8 cellular contexts compared by ENCODE assay signal in the genomic region with DNA sequence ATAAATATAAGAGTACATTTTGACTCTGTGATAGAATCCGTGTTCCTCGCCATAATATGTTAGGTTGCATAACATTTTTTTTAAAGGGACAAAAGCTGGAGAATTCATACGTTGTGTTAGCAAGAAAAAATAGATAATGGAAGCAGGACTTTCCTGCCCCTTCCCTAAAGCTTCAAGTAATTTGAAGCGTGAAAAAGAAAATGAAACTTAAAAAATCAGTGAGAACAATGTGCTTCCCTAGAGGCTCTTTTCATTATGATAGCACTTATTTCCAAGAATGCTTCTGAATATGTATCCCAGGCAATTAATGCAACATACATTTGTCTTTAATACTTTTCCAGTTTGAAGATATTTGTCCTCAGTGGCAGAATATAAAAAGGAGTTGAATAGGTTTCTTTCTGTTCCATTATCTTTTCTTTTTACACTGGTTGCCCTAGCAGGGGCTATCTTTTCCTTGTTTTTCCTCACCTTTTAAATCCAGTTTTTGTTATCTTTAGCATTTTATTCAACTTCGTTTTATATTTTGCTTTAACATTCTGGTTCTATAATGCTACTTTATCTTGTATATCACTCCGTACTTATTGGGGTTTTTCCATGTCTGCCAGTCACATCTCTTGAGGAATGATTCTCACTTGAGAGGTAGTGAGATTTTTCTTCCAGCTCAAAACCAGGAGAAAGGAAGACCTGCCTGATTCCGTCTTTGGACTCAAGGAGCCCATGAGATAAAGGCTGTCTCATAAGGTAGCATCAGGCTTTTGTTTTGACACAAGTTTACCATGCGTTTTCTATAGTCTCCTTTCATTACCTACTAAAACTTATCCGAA.
DNase-seq lines count a peak whose midpoint lies in the region; ATAC-seq and TF ChIP-seq lines count a peak whose summit lies in the region.

No MANE protein-coding gene starts in this region.

- H2AFZ ChIP-seq in DND-41 (ENCODE audit: low read depth, low read length) (no peak overlapping the region), OCI-LY3 (ENCODE audit: low read depth, low read length) (no peak overlapping the region), parathyroid adenoma (no peak overlapping the region), OCI-LY7 (ENCODE audit: low read length) (no peak overlapping the region)

- no peak overlapping the region for H3K4me3 ChIP-seq in DND-41 (ENCODE audit: low read depth in 1 of 2, low read length in 2 of 2)
- H3K4me3 ChIP-seq in OCI-LY3 (ENCODE audit: low read length): peak overlapping the region; percentile 58
- H3K4me3 ChIP-seq in epithelial cell of proximal tubule (ENCODE audit: low read depth, low read length): peak overlapping the region; percentile 49
- H3K4me3 ChIP-seq in parathyroid adenoma (ENCODE audit: low read depth, low read length): no peak overlapping the region
- no peak overlapping the region for H3K4me3 ChIP-seq in OCI-LY7 (ENCODE audit: low read depth, low read length, poor library complexity, severe bottlenecking)

- peaks cover 100% of the 10 kb centered on the region for H3K79me2 ChIP-seq in DND-41 (ENCODE audit: insufficient read depth, low read length)
- peaks cover 98% of the 10 kb centered on the region for H3K79me2 ChIP-seq in OCI-LY3 (ENCODE audit: low read length)
- peaks cover 4% of the 10 kb centered on the region for H3K79me2 ChIP-seq in parathyroid adenoma
- peaks cover 100% of the 10 kb centered on the region for H3K79me2 ChIP-seq in OCI-LY7 (ENCODE audit: insufficient read depth, low read depth, low read length)

- CTCF ChIA-PET in OCI-LY7 (lab: Charles Lee; ENCODE audit: unreplicated experiment): no interaction called here

- H3K4me2 ChIP-seq in DND-41 (ENCODE audit: insufficient read depth, low read length) (peak overlapping the region; percentile 23; the same call in 1 of the 2 replicates), OCI-LY3 (ENCODE audit: low read length) (peak overlapping the region; percentile 67), parathyroid adenoma (ENCODE audit: low read length) (no peak overlapping the region), OCI-LY7 (ENCODE audit: low read length) (no peak overlapping the region)

- peak; percentile 56 for ATAC-seq in DND-41 (ENCODE audit: insufficient read depth, low read depth)

- H3K9ac ChIP-seq in DND-41 (ENCODE audit: low read depth, low read length) (no peak overlapping the region), OCI-LY3 (ENCODE audit: low read length) (peak overlapping the region; percentile 26; the same call in 1 of the 2 replicates), parathyroid adenoma (no peak overlapping the region)

- POLR2A ChIA-PET in OCI-LY7 (lab: Charles Lee): interaction anchor here (0.6 to 2.1 kb wide), 8 partner anchors 8 to 144 kb away, joined by 3 to 20 read pairs (median 3); no protein-coding TSS in a partner anchor

- H3K9me2 ChIP-seq in OCI-LY7 (ENCODE audit: insufficient read depth, low read length): no peaks in the 10 kb centered on the region

- peaks cover 22% of the 10 kb centered on the region for H3K4me1 ChIP-seq in DND-41 (ENCODE audit: insufficient read depth, low read length)
- peaks cover 50% of the 10 kb centered on the region for H3K4me1 ChIP-seq in OCI-LY3 (ENCODE audit: low read length)
- no peaks in the 10 kb centered on the region for H3K4me1 ChIP-seq in parathyroid adenoma
- peaks cover 41% of the 10 kb centered on the region for H3K4me1 ChIP-seq in OCI-LY7 (ENCODE audit: insufficient read depth, low read length, poor library complexity, severe bottlenecking)

- intact Hi-C loops in OCI-LY7 (cut with micrococcal nuclease; ENCODE audit: unreplicated experiment): no loop called here

- H3K27ac ChIP-seq in DND-41 (ENCODE audit: low read length): 0 out of 2 replicates have a peak overlapping the region, but pooled peaks have one; percentile 19
- no peak overlapping the region for H3K27ac ChIP-seq in OCI-LY3 (ENCODE audit: low read length)
- peak overlapping the region; percentile 15 for H3K27ac ChIP-seq in parathyroid adenoma
- no peak overlapping the region for H3K27ac ChIP-seq in OCI-LY7 (ENCODE audit: low read depth, low read length, poor library complexity, severe bottlenecking)

- H4K20me1 ChIP-seq in DND-41 (ENCODE audit: insufficient read depth, low read length): peaks cover 55% of the 10 kb centered on the region
- peaks cover 83% of the 10 kb centered on the region for H4K20me1 ChIP-seq in OCI-LY3 (ENCODE audit: insufficient read depth, low read length)
- peaks cover 41% of the 10 kb centered on the region for H4K20me1 ChIP-seq in OCI-LY7 (ENCODE audit: insufficient read depth, low read length)

- no TSS peak for BruUV-seq in OCI-LY7 (replicated peaks; lab: Mats Ljungman, UMichigan)

- H3K9me3 ChIP-seq in DND-41 (ENCODE audit: insufficient read depth, low read length, severe bottlenecking) (no peaks in the 10 kb centered on the region), OCI-LY3 (ENCODE audit: insufficient read depth, low read length) (no peaks in the 10 kb centered on the region), parathyroid adenoma (ENCODE audit: control insufficient read depth, low read length) (no peaks in the 10 kb centered on the region), OCI-LY7 (ENCODE audit: low read length) (no peaks in the 10 kb centered on the region; the same call in 1 of the 2 replicates)

- TF ChIP-seq CTCF in DND-41 (IDR thresholded peaks at IDR 0.05; ENCODE audit: borderline replicate concordance, extremely low read depth, low read length, poor library complexity, severe bottlenecking): no peak
- TF ChIP-seq CTCF in OCI-LY3 (IDR thresholded peaks at IDR 0.05; ENCODE audit: low read depth, low read length): no peak
- no peak for TF ChIP-seq CTCF in epithelial cell of proximal tubule (conservative IDR thresholded peaks at IDR 0.05; ENCODE audit: low read depth, low read length)
- no peak for TF ChIP-seq CTCF in parathyroid adenoma (IDR thresholded peaks at IDR 0.05)
- no peak for TF ChIP-seq CTCF in OCI-LY7 (conservative IDR thresholded peaks at IDR 0.05; ENCODE audit: low read length)

- DNase-seq in DND-41 (no peak), epithelial cell of proximal tubule (ENCODE audit: low read depth) (no peak), OCI-LY7 (ENCODE audit: low spot score) (no peak), middle frontal gyrus (ENCODE audit: extremely low spot score, low spot score) (no peak), NCI-H2081 (lab: John Stamatoyannopoulos, UW) (no peak)
- no peak for DNase-seq in stimulated activated CD4-positive, alpha-beta T cell treated with anti-CD3 and anti-CD28 coated beads, Interleukin-1b, Interleukin-23, amount 100 ng/mL, for 48 hours

- H3K36me3 ChIP-seq in DND-41 (ENCODE audit: insufficient read depth, low read length): peaks cover 29% of the 10 kb centered on the region
- peaks cover 13% of the 10 kb centered on the region for H3K36me3 ChIP-seq in OCI-LY3 (replicated peaks; ENCODE audit: low read depth, low read length)
- no peaks in the 10 kb centered on the region for H3K36me3 ChIP-seq in parathyroid adenoma (ENCODE audit: control insufficient read depth, insufficient read depth, low read length)
- H3K36me3 ChIP-seq in OCI-LY7 (ENCODE audit: insufficient read depth, low read length): peaks cover 20% of the 10 kb centered on the region

- no peaks in the 10 kb centered on the region for H3K27me3 ChIP-seq in DND-41 (ENCODE audit: insufficient read depth, low read length, poor library complexity)
- no peaks in the 10 kb centered on the region for H3K27me3 ChIP-seq in OCI-LY3 (ENCODE audit: low read depth, low read length)
- H3K27me3 ChIP-seq in parathyroid adenoma (ENCODE audit: control insufficient read depth, insufficient read depth, low read length): no peaks in the 10 kb centered on the region

Comparison
In these comparisons a context has a peak if more than half of its experiments do, and no peak if none do; other contexts are left out.
1. H3K27ac ChIP-seq: peak in DND-41 (single experiment) and parathyroid adenoma (single experiment); none in OCI-LY3 (single experiment) and OCI-LY7 (single experiment).
2. H3K4me2 ChIP-seq: peak in DND-41 (single experiment) and OCI-LY3 (single experiment); none in parathyroid adenoma (single experiment) and OCI-LY7 (single experiment).
3. H3K4me3 ChIP-seq: peak in OCI-LY3 (single experiment) and epithelial cell of proximal tubule (single experiment); none in DND-41 (0 of 2), parathyroid adenoma (single experiment) and OCI-LY7 (single experiment).